1 cellular context compared by ENCODE assay signal in the genomic region with DNA sequence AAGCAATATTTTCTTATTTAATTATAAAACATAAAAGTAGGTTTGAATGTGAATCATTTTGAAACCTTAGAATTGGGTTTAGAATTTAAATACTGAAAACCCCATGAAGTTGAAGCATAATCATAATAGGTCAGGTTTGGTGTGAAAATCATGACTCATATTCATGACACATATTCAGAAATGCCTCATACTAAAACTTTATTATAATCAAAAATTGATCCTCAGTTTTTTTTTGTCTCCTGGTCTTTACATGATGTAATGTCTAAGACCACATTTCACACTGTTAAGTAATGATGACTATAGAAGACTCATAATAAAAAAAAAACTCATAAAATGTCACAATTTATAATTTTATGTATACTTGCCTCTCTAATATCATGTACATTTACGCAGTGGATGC.
TF ChIP-seq lines count a peak whose summit lies in the region.

No MANE protein-coding gene starts in this region.

TF ChIP-seq in GM12878, 131 proteins besides CTCF, POLR2A, EP300 and RAD21 (continued from another document):
- TF ChIP-seq, protein P1, sequence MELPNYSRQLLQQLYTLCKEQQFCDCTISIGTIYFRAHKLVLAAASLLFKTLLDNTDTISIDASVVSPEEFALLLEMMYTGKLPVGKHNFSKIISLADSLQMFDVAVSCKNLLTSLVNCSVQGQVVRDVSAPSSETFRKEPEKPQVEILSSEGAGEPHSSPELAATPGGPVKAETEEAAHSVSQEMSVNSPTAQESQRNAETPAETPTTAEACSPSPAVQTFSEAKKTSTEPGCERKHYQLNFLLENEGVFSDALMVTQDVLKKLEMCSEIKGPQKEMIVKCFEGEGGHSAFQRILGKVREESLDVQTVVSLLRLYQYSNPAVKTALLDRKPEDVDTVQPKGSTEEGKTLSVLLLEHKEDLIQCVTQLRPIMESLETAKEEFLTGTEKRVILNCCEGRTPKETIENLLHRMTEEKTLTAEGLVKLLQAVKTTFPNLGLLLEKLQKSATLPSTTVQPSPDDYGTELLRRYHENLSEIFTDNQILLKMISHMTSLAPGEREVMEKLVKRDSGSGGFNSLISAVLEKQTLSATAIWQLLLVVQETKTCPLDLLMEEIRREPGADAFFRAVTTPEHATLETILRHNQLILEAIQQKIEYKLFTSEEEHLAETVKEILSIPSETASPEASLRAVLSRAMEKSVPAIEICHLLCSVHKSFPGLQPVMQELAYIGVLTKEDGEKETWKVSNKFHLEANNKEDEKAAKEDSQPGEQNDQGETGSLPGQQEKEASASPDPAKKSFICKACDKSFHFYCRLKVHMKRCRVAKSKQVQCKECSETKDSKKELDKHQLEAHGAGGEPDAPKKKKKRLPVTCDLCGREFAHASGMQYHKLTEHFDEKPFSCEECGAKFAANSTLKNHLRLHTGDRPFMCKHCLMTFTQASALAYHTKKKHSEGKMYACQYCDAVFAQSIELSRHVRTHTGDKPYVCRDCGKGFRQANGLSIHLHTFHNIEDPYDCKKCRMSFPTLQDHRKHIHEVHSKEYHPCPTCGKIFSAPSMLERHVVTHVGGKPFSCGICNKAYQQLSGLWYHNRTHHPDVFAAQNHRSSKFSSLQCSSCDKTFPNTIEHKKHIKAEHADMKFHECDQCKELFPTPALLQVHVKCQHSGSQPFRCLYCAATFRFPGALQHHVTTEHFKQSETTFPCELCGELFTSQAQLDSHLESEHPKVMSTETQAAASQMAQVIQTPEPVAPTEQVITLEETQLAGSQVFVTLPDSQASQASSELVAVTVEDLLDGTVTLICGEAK (IDR thresholded peaks at IDR 0.05; ENCODE audit: borderline replicate concordance): peak; percentile 93
- TF ChIP-seq, protein P2, sequence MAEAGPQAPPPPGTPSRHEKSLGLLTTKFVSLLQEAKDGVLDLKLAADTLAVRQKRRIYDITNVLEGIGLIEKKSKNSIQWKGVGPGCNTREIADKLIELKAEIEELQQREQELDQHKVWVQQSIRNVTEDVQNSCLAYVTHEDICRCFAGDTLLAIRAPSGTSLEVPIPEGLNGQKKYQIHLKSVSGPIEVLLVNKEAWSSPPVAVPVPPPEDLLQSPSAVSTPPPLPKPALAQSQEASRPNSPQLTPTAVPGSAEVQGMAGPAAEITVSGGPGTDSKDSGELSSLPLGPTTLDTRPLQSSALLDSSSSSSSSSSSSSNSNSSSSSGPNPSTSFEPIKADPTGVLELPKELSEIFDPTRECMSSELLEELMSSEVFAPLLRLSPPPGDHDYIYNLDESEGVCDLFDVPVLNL (IDR thresholded peaks at IDR 0.05; ENCODE audit: low read depth, low read length): no peak
- TF ChIP-seq CREB1 (IDR thresholded peaks at IDR 0.05; ENCODE audit: low read depth): peak; percentile 47; the same call in 1 of the 2 replicates
- TF ChIP-seq TARDBP (IDR thresholded peaks at IDR 0.05; ENCODE audit: borderline replicate concordance): no peak
- no peak for TF ChIP-seq MYB (IDR thresholded peaks at IDR 0.05; ENCODE audit: borderline replicate concordance, low read depth, low read length)
- peak in 1 of 2 experiments; percentile 10; a peak in 1 of 4 replicates for TF ChIP-seq CEBPB (IDR thresholded peaks at IDR 0.05; ENCODE audit: borderline replicate concordance in 1 of 2, low read depth in 2 of 2, low read length in 2 of 2)
